ENCODE assay signal across 8 cellular contexts in the genomic region with DNA sequence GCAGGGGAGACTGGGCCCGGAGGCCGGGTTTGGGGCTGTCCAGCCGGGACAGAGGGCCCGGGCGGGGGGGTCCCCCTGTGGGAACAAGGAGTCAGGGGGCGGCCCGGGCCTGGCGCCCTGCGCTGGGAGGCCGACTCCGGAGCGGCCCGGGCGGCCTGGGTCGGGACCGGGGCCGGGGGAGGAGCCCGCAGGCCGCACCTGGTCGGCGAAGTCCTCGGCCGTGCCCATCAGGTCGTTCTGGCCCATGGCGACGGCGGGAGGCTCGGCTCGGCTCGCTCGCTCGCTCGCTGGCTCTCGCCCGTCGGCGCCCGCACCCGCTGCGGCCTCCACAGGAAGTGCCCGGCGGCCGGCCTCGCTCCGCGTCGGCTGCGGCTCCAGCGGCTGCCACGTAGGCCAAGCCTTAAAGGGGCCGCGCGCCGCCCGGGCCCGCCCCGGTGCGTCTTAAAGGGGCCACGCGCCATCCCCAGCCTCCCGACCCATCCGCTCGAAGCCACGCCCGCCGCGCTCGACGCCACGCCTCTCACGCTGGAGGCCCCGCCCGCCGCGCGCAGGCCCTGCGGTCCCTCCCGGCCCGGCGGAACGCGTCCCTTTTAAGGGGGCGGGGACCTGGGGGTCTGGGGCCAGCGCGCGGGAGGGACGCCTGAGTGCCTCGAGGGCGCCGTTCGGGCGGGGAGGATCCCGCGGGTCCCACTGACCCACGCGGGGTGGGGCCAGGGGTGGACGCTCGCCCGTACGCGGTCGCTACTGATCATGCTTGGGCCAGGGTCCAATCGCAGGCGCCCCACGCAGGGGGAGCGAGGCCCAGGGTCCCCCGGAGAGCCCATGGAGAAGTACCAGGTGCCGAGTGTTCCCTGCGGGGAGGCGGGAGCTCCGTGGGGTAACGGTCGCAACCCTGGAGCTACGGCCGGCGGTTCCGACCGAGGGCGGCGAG. TPM values are rescaled to one million over a fixed set of nuclear protein-coding genes. Genes with fewer than 3 reads are reported as not detected.
DNase-seq lines count a peak whose midpoint lies in the region; ATAC-seq and TF ChIP-seq lines count a peak whose summit lies in the region.

A gene (plus strand): TSS at position 643 of the 931 bp plus-strand sequence. CDS start 108 bp downstream, at position 751.
A gene (minus strand): TSS at position 337 of the 931 bp plus-strand sequence. CDS start 91 bp downstream, at position 246.

- H3K27ac ChIP-seq in PC-3 (ENCODE audit: low read length) (peak within 1 kb of the TSS; percentile 26; the same call in 1 of the 2 replicates), esophagus (ENCODE audit: low read depth in 2 of 2, low read length in 1 of 2) (peak within 1 kb of the TSS; percentile 97 to 98), muscle layer of colon (ENCODE audit: low read depth, low read length) (peak within 1 kb of the TSS; percentile 86)

- H3K36me3 ChIP-seq in PC-3 (ENCODE audit: low read depth, low read length) = no peaks in the 10 kb centered on the region
- H3K36me3 ChIP-seq in esophagus (ENCODE audit: control insufficient read depth in 2 of 2, insufficient read depth in 2 of 2, low read length in 1 of 2) = peaks cover 0 to 7% of the 10 kb centered on the region in 2 donors
- H3K36me3 ChIP-seq in muscle layer of colon (ENCODE audit: insufficient read depth, low read length) = peaks cover 8% of the 10 kb centered on the region

- H3K27me3 ChIP-seq in PC-3 (ENCODE audit: low read length) (no peaks in the 10 kb centered on the region), esophagus (ENCODE audit: control insufficient read depth in 1 of 2, insufficient read depth in 2 of 2, low read length in 2 of 2) (no peaks in the 10 kb centered on the region), muscle layer of colon (ENCODE audit: control insufficient read depth in 1 of 2, insufficient read depth in 2 of 2, low read length in 2 of 2) (no peaks in the 10 kb centered on the region)

- H3K4me3 Mint-ChIP-seq in activated T-cell treated with anti-CD3 and anti-CD28 coated beads, Interleukin-2, amount 50 U/mL, for 24 hours = peak within 1 kb of the TSS; percentile 99

- H3K27me3 Mint-ChIP-seq in activated T-cell treated with anti-CD3 and anti-CD28 coated beads, Interleukin-2, amount 50 U/mL, for 24 hours = no peaks in the 10 kb centered on the region

- peaks cover 17% of the 10 kb centered on the region; the same call in 1 of the 2 replicates for H4K20me1 ChIP-seq in PC-3 (ENCODE audit: low read length)

- in situ Hi-C loops in KBM-7 (cut with MboI; ENCODE audit: low pct_unique_long_range_greater_than_20kb, low sequenced_read_pairs) = no loop called here

- ATAC-seq in GM21737 (IDR thresholded peaks at IDR 0.05; ENCODE audit: unreplicated experiment) = peak; percentile 88
- peak; percentile 89 for ATAC-seq in PC-3

- peak within 1 kb of the TSS; percentile 85 for H2AFZ ChIP-seq in PC-3 (ENCODE audit: low read length)

- intact Hi-C loops in PC-3 (cut with micrococcal nuclease) = no loop called here

- H3K9ac ChIP-seq in PC-3 (ENCODE audit: low read length) (peak within 1 kb of the TSS; percentile 90), muscle layer of colon (ENCODE audit: low read length) (peak within 1 kb of the TSS; percentile 97)

- CTCF ChIA-PET in PC-3 (lab: Charles Lee) = no interaction called here

- peaks cover 41% of the 10 kb centered on the region for H3K36me3 Mint-ChIP-seq in activated T-cell treated with anti-CD3 and anti-CD28 coated beads, Interleukin-2, amount 50 U/mL, for 24 hours (ENCODE audit: low read depth)

- DNase-seq in DMS53 treated with DMSO at 0.1 percent for 48 hours (lab: John Stamatoyannopoulos, UW; ENCODE audit: unreplicated experiment) = peak; percentile 89
- peak; percentile 97 for DNase-seq in KBM-7
- DNase-seq in PC-3 = peak; percentile 92
- DNase-seq in activated T-cell treated with anti-CD3 and anti-CD28 coated beads, Interleukin-2, amount 50 U/mL, for 24 hours = peak; percentile 99
- DNase-seq in stimulated activated CD8-positive, alpha-beta memory T cell treated with anti-CD3 and anti-CD28 coated beads, Interleukin-4, amount 100 ng/mL, for 48 hours = peak; percentile 98

- WGBS in esophagus, 2 donors = 1% methylated on average over 84 to 120 of the region's 120 CpGs

- no peaks in the 10 kb centered on the region for H3F3A ChIP-seq in PC-3 (ENCODE audit: low read length, unreplicated experiment)

- H3K9me3 ChIP-seq in PC-3 (ENCODE audit: low read length) (no peaks in the 10 kb centered on the region), esophagus (ENCODE audit: control insufficient read depth in 2 of 2, insufficient read depth in 1 of 2, low read depth in 1 of 2, low read length in 1 of 2) (no peaks in the 10 kb centered on the region), muscle layer of colon (ENCODE audit: low read length) (no peaks in the 10 kb centered on the region)

- peak within 1 kb of the TSS; percentile 99 for H3K27ac Mint-ChIP-seq in activated T-cell treated with anti-CD3 and anti-CD28 coated beads, Interleukin-2, amount 50 U/mL, for 24 hours

- H3K9me3 Mint-ChIP-seq in activated T-cell treated with anti-CD3 and anti-CD28 coated beads, Interleukin-2, amount 50 U/mL, for 24 hours = no peaks in the 10 kb centered on the region

- peaks cover 47% of the 10 kb centered on the region for H3K79me2 ChIP-seq in PC-3 (ENCODE audit: low read length)

- H3K4me3 ChIP-seq in PC-3 (ENCODE audit: low read length) (peak within 1 kb of the TSS; percentile 78), esophagus (ENCODE audit: low read depth in 1 of 2, low read length in 2 of 2) (peak within 1 kb of the TSS; percentile 87 to 93), muscle layer of colon (ENCODE audit: low read depth in 1 of 2, low read length in 2 of 2) (peak within 1 kb of the TSS; percentile 86 to 87)

- H3K4me1 ChIP-seq in PC-3 (ENCODE audit: insufficient read depth, low read length) = peaks cover 7% of the 10 kb centered on the region; the same call in 1 of the 2 replicates
- peaks cover 8 to 30% of the 10 kb centered on the region in 2 donors for H3K4me1 ChIP-seq in esophagus (ENCODE audit: control insufficient read depth in 2 of 2, insufficient read depth in 2 of 2, low read length in 1 of 2)
- H3K4me1 ChIP-seq in muscle layer of colon (ENCODE audit: insufficient read depth, low read length) = peaks cover 31% of the 10 kb centered on the region

- POLR2A ChIA-PET in PC-3 (lab: Charles Lee; ENCODE audit: unreplicated experiment) = interaction anchor here (0.5 kb wide), 1 partner anchor 20 kb away, joined by 5 read pairs; no protein-coding TSS in a partner anchor

- no TSS peak for BruUV-seq in PC-3 (replicated peaks; lab: Mats Ljungman, UMichigan)

- no peak for TF ChIP-seq CTCF in PC-3 (conservative IDR thresholded peaks at IDR 0.05; ENCODE audit: low read depth, low read length)

- H3K4me2 ChIP-seq in PC-3 (ENCODE audit: low read length) = peak within 1 kb of the TSS; percentile 93

- H3K9me2 ChIP-seq in PC-3 (replicated peaks; ENCODE audit: low read length) = no peaks in the 10 kb centered on the region

- H3K4me1 Mint-ChIP-seq in activated T-cell treated with anti-CD3 and anti-CD28 coated beads, Interleukin-2, amount 50 U/mL, for 24 hours (ENCODE audit: low read depth) = peaks cover 35% of the 10 kb centered on the region

RNA-seq across cellular contexts. Expression of the first gene that starts in this region (rescaled TPM):
- 0.52 and 4.1 TPM in 2 replicates for total RNA-seq in PC-3 (2014; rRNA removed)
- polyA plus RNA-seq in esophagus = 1 to 10 TPM in 1 of 2 donors, under 1 TPM in 1; 0.49 to 1.3 TPM

RNA-seq across cellular contexts. Expression of the second gene that starts in this region (rescaled TPM):
- 161 and 173 TPM in 2 replicates for total RNA-seq in PC-3 (2014; rRNA removed)
- 10 to 100 TPM; 39.7 to 64.7 TPM for polyA plus RNA-seq in esophagus

Comparison
In these comparisons a context has a peak if more than half of its experiments do, and no peak if none do; other contexts are left out.
1. Peak in every context shown above with its lines: DNase-seq, ATAC-seq, H3K4me3 ChIP-seq and H3K27ac ChIP-seq.
2. H3K27ac ChIP-seq: peak in every context shown above with its lines; median percentile 98 in esophagus; 86 in muscle layer of colon; 26 in PC-3.